Comparison of ENCODE assay signal across 16 cellular contexts in genomic region chr10:17084258-17084657, GRCh38.
"Had no signal": no experiment of that assay in that cellular context is flagged by ENCODE, and none has a peak within 500 bp of the region (broad histone marks: within the 10 kb centered on the region; RNA-seq: fewer than 3 reads in every experiment).

No MANE protein-coding gene starts in this region.

- H3K27ac Mint-ChIP-seq: stimulated activated memory B cell treated with anti-CD40 and anti-IgM and Interleukin-4, amounts not matched to agents 10 μg/mL and 1 μg/mL and 100 μg/mL, for 72 hours; stimulated activated naive CD8-positive, alpha-beta T cell treated with anti-CD3 and anti-CD28 coated beads, Interleukin-15, amount 100 ng/mL, for 72 hours had no signal

- H3K4me1 Mint-ChIP-seq: central memory CD8-positive, alpha-beta T cell; stimulated activated memory B cell treated with anti-CD40 and anti-IgM and Interleukin-4, amounts not matched to agents 10 μg/mL and 1 μg/mL and 100 μg/mL, for 72 hours; stimulated activated naive CD8-positive, alpha-beta T cell treated with anti-CD3 and anti-CD28 coated beads, Interleukin-15, amount 100 ng/mL, for 72 hours had no signal

- H3K27me3 ChIP-seq: heart left ventricle, spleen had no signal

- DNase-seq: erythroblast; hippocampal formation; kidney glomerular epithelial cell; midbrain; posterior cingulate gyrus; spleen; stimulated activated CD4-positive, alpha-beta T cell treated with anti-CD3 and anti-CD28 coated beads, Interleukin-15, amount 100 ng/mL, for 24 hours; stimulated activated CD4-positive, alpha-beta T cell treated with anti-CD3 and anti-CD28 coated beads, Interleukin-1b, Interleukin-23, amount 100 ng/mL, for 48 hours; stimulated activated CD4-positive, alpha-beta T cell treated with anti-CD3 and anti-CD28 coated beads, Interleukin-4, amount 100 ng/mL, for 24 hours; stimulated activated naive CD8-positive, alpha-beta T cell treated with anti-CD3 and anti-CD28 coated beads, Interleukin-15, amount 100 ng/mL, for 72 hours; trophoblast cell had no signal

- H3K27me3 Mint-ChIP-seq: central memory CD8-positive, alpha-beta T cell; stimulated activated memory B cell treated with anti-CD40 and anti-IgM and Interleukin-4, amounts not matched to agents 10 μg/mL and 1 μg/mL and 100 μg/mL, for 72 hours; stimulated activated naive CD8-positive, alpha-beta T cell treated with anti-CD3 and anti-CD28 coated beads, Interleukin-15, amount 100 ng/mL, for 72 hours had no signal

- H3K9me3 ChIP-seq: heart left ventricle, spleen had no signal

- H3K4me3 ChIP-seq: heart left ventricle, spleen had no signal

- ATAC-seq: left lobe of liver; stimulated activated memory B cell treated with anti-CD40 and anti-IgM and Interleukin-4, amounts not matched to agents 10 μg/mL and 1 μg/mL and 100 μg/mL, for 72 hours; stimulated activated naive CD8-positive, alpha-beta T cell treated with anti-CD3 and anti-CD28 coated beads, Interleukin-15, amount 100 ng/mL, for 72 hours had no signal

- H3K9me3 Mint-ChIP-seq: central memory CD8-positive, alpha-beta T cell; nephron; stimulated activated memory B cell treated with anti-CD40 and anti-IgM and Interleukin-4, amounts not matched to agents 10 μg/mL and 1 μg/mL and 100 μg/mL, for 72 hours; stimulated activated naive CD8-positive, alpha-beta T cell treated with anti-CD3 and anti-CD28 coated beads, Interleukin-15, amount 100 ng/mL, for 72 hours had no signal

- H3K27ac ChIP-seq: heart left ventricle had no signal

- H3K36me3 ChIP-seq: heart left ventricle had no signal

- H3K4me3 Mint-ChIP-seq: central memory CD8-positive, alpha-beta T cell; nephron; stimulated activated memory B cell treated with anti-CD40 and anti-IgM and Interleukin-4, amounts not matched to agents 10 μg/mL and 1 μg/mL and 100 μg/mL, for 72 hours; stimulated activated naive CD8-positive, alpha-beta T cell treated with anti-CD3 and anti-CD28 coated beads, Interleukin-15, amount 100 ng/mL, for 72 hours had no signal
